16 cellular contexts compared by ENCODE assay signal in the genomic region with DNA sequence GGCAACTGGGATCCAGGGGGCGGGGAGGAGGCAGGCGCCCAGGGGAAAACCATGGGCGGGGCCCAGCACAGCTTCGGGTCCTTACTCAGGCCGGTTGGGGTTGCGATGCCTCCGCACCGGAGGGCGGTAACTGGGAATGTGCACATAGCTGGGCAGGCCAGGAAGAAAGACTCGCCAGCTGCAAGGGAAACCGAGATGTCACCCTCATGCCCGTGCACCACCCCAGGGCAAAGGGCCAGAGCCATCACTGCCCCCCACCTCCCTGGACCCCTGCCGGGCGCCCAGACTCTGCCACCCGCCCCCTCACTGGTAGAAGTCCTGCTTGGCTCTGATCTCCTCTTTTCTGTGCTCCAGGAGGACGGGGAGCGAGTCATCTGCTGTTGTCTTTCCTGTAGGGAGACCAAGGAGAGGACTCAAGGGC. TPM values are rescaled to one million over a fixed set of nuclear protein-coding genes. Genes with fewer than 3 reads are reported as not detected.
A peak's percentile ranks its signal among the peaks of the same experiment; 100 is the strongest.
DNase-seq lines count a peak whose midpoint lies in the region; ATAC-seq, FAIRE-seq and TF ChIP-seq lines count a peak whose summit lies in the region.
"Had no signal": no experiment of that assay in that cellular context is flagged by ENCODE, and none has a peak within 500 bp of the region (broad histone marks: within the 10 kb centered on the region; RNA-seq: fewer than 3 reads in every experiment).

No MANE protein-coding gene starts in this region.

- DNase-seq in activated T-cell treated with anti-CD3 and anti-CD28 coated beads, Interleukin-2, amount 50 U/mL, for 72 hours = no peak
- DNase-seq in activated T-cell treated with anti-CD3 and anti-CD28 coated beads, Interleukin-2, amount 50 U/mL, for 48 hours = no peak
- DNase-seq in NCI-H226 (peak; percentile 74), endodermal cell (peak; percentile 78), osteoblast (ENCODE audit: insufficient read length, low spot score, missing footprints) (peak; percentile 86), DMS153 treated with DMSO at 0.1 percent for 48 hours (lab: John Stamatoyannopoulos, UW; ENCODE audit: unreplicated experiment) (no peak), CD1c-positive myeloid dendritic cell (ENCODE audit: extremely low spot score) (no peak), GM19239 (ENCODE audit: insufficient read length, low spot score) (no peak)
- DNase-seq: activated gamma-delta T cell; brain microvascular endothelial cell; midbrain; NCI-H2081 treated with DMSO at 0.1 percent for 48 hours; stimulated activated CD4-positive, alpha-beta T cell treated with anti-CD3 and anti-CD28 coated beads, Interleukin-12 subunit alpha, Interleukin-12 subunit beta, amount 100 ng/mL, for 4 hours; T-helper 2 cell had no signal

- H3K4me2 ChIP-seq in osteoblast (ENCODE audit: insufficient read depth, low read length) = no peak overlapping the region

- H3K4me3 ChIP-seq in endodermal cell (ENCODE audit: low read length) (no peak overlapping the region), osteoblast (ENCODE audit: insufficient read depth, low read length) (no peak overlapping the region)

- 72 to 77% methylated on average over 3 to 17 of the region's 17 CpGs for WGBS in endodermal cell (ENCODE audit: insufficient coverage in 1 of 2, insufficient read length in 1 of 2), 2 experiments

- H3K36me3 ChIP-seq in endodermal cell (ENCODE audit: control insufficient read depth, insufficient read depth, low read length) = no peaks in the 10 kb centered on the region
- no peaks in the 10 kb centered on the region for H3K36me3 ChIP-seq in osteoblast (ENCODE audit: insufficient read depth, low read length)
- H3K36me3 ChIP-seq: brain microvascular endothelial cell had no signal

- H3K4me3 Mint-ChIP-seq in activated T-cell treated with anti-CD3 and anti-CD28 coated beads, Interleukin-2, amount 50 U/mL, for 72 hours = peak overlapping the region; percentile 95 to 96
- H3K4me3 Mint-ChIP-seq in endodermal cell = peak overlapping the region; percentile 67

- H3K9me3 Mint-ChIP-seq in activated T-cell treated with anti-CD3 and anti-CD28 coated beads, Interleukin-2, amount 50 U/mL, for 72 hours = no peaks in the 10 kb centered on the region
- H3K9me3 Mint-ChIP-seq in endodermal cell = peaks cover 2% of the 10 kb centered on the region

- no peaks in the 10 kb centered on the region for H4K20me1 ChIP-seq in osteoblast (ENCODE audit: insufficient read depth, low read length)

- H3K27me3 ChIP-seq in endodermal cell (ENCODE audit: control insufficient read depth, insufficient read depth, low read length, poor library complexity, severe bottlenecking) (peaks cover 73% of the 10 kb centered on the region), osteoblast (ENCODE audit: insufficient read depth, low read length) (peaks cover 47% of the 10 kb centered on the region)

- H3K27ac ChIP-seq in endodermal cell (ENCODE audit: low read depth, low read length) (no peak overlapping the region), osteoblast (ENCODE audit: low read depth, low read length) (no peak overlapping the region)
- H3K27ac ChIP-seq: brain microvascular endothelial cell, parathyroid adenoma had no signal

- no peak overlapping the region for H2AFZ ChIP-seq in osteoblast (ENCODE audit: low read length)

- ATAC-seq in activated T-cell treated with anti-CD3 and anti-CD28 coated beads, Interleukin-2, amount 50 U/mL, for 72 hours (replicated peaks in 1 of 2) = no peak

- H3K4me1 ChIP-seq in endodermal cell (ENCODE audit: control insufficient read depth, insufficient read depth, low read length) (no peaks in the 10 kb centered on the region), osteoblast (ENCODE audit: insufficient read depth, low read length) (peaks cover 2% of the 10 kb centered on the region)
- H3K4me1 ChIP-seq: parathyroid adenoma had no signal

- H3K36me3 Mint-ChIP-seq in activated T-cell treated with anti-CD3 and anti-CD28 coated beads, Interleukin-2, amount 50 U/mL, for 72 hours (ENCODE audit: insufficient read depth in 2 of 2) = peaks cover 0 to 7% of the 10 kb centered on the region in 2 donors
- H3K36me3 Mint-ChIP-seq in endodermal cell (ENCODE audit: low read depth) = no peaks in the 10 kb centered on the region

- no peaks in the 10 kb centered on the region for H3K9me3 ChIP-seq in endodermal cell (ENCODE audit: control insufficient read depth, low read length)
- no peaks in the 10 kb centered on the region for H3K9me3 ChIP-seq in osteoblast (ENCODE audit: low read depth, low read length)

- H3K27me3 Mint-ChIP-seq in activated T-cell treated with anti-CD3 and anti-CD28 coated beads, Interleukin-2, amount 50 U/mL, for 72 hours (ENCODE audit: low read depth) = no peaks in the 10 kb centered on the region
- H3K27me3 Mint-ChIP-seq in endodermal cell (ENCODE audit: insufficient read depth) = peaks cover 88% of the 10 kb centered on the region

- H3K27ac Mint-ChIP-seq in activated T-cell treated with anti-CD3 and anti-CD28 coated beads, Interleukin-2, amount 50 U/mL, for 72 hours = no peak overlapping the region
- H3K27ac Mint-ChIP-seq in endodermal cell = no peak overlapping the region

- H3K4me1 Mint-ChIP-seq in activated T-cell treated with anti-CD3 and anti-CD28 coated beads, Interleukin-2, amount 50 U/mL, for 72 hours (ENCODE audit: low read depth) = peaks cover 13% of the 10 kb centered on the region
- H3K4me1 Mint-ChIP-seq in endodermal cell = peaks cover 4% of the 10 kb centered on the region

- H3K9ac ChIP-seq in endodermal cell (ENCODE audit: extremely low read depth, low read length, poor library complexity, severe bottlenecking) = no peak overlapping the region
- H3K9ac ChIP-seq: parathyroid adenoma had no signal

- no peak for FAIRE-seq in GM19239 (lab: Jason Lieb, UNC)

- H3K79me2 ChIP-seq in osteoblast (ENCODE audit: insufficient read depth, low read length) = no peaks in the 10 kb centered on the region
- H3K79me2 ChIP-seq: parathyroid adenoma had no signal

- no peak for TF ChIP-seq CTCF in endodermal cell (conservative IDR thresholded peaks at IDR 0.05)
- no peak for TF ChIP-seq CTCF in osteoblast (IDR thresholded peaks at IDR 0.05; ENCODE audit: extremely low read depth, low read depth, low read length)

RNA-seq across cellular contexts. Expression of gene ALOX12B, which starts 6.7 kb away (rescaled TPM):
- total RNA-seq in activated T-cell treated with anti-CD3 and anti-CD28 coated beads, Interleukin-2, amount 50 U/mL, for 72 hours = 1 to 10 TPM; 1.3 to 4.1 TPM
- total RNA-seq in endodermal cell (1 to 10 TPM in 1 of 2 donors, under 1 TPM in 1; 0.95 to 1.2 TPM), osteoblast (not detected in 2 replicates)
- 0.68 TPM for polyA plus RNA-seq in endodermal cell (2013, experiment 1 of 2)
- polyA plus RNA-seq in endodermal cell (2013, experiment 2 of 2) = 0.46 TPM
- polyA plus RNA-seq: AG04450 had no signal

RNA-seq across cellular contexts. Expression of gene ALOXE3, which starts 37.5 kb away (rescaled TPM):
- not detected for total RNA-seq in activated T-cell treated with anti-CD3 and anti-CD28 coated beads, Interleukin-2, amount 50 U/mL, for 72 hours
- total RNA-seq in endodermal cell = under 1 TPM; 0.13 to 0.49 TPM
- polyA plus RNA-seq in endodermal cell (2013, experiment 1 of 2) = not detected
- not detected for polyA plus RNA-seq in endodermal cell (2013, experiment 2 of 2)
- not detected in 2 replicates for total RNA-seq in osteoblast

RNA-seq across cellular contexts. Expression of gene ALOX15B, which starts 42.0 kb away (rescaled TPM):
- total RNA-seq in activated T-cell treated with anti-CD3 and anti-CD28 coated beads, Interleukin-2, amount 50 U/mL, for 72 hours = under 1 TPM; 0.14 TPM
- total RNA-seq in endodermal cell (not detected), osteoblast (under 0.01 TPM in 2 replicates)
- not detected for polyA plus RNA-seq in endodermal cell (2013, experiment 1 of 2)
- polyA plus RNA-seq in endodermal cell (2013, experiment 2 of 2) = not detected
- polyA plus RNA-seq: AG04450 had no signal

RNA-seq across cellular contexts. Expression of gene HES7, which starts 43.1 kb away (rescaled TPM):
- 1 to 10 TPM; 1.5 to 4.3 TPM for total RNA-seq in activated T-cell treated with anti-CD3 and anti-CD28 coated beads, Interleukin-2, amount 50 U/mL, for 72 hours
- 1 to 10 TPM in 1 of 2 donors, under 1 TPM in 1; 0.40 to 2.2 TPM for total RNA-seq in endodermal cell
- polyA plus RNA-seq in endodermal cell (2013, experiment 1 of 2) = 0.89 TPM
- polyA plus RNA-seq in endodermal cell (2013, experiment 2 of 2) = 0.87 TPM
- total RNA-seq in osteoblast = not detected in 2 replicates
- polyA plus RNA-seq: AG04450 had no signal

Comparison
In these comparisons a context has a peak if more than half of its experiments do, and no peak if none do; other contexts are left out.
1. DNase-seq: peak in NCI-H226 (single experiment), endodermal cell (single experiment) and osteoblast (single experiment); none in activated T-cell treated with anti-CD3 and anti-CD28 coated beads, Interleukin-2, amount 50 U/mL, for 72 hours (0 of 2), activated T-cell treated with anti-CD3 and anti-CD28 coated beads, Interleukin-2, amount 50 U/mL, for 48 hours (0 of 2), DMS153 treated with DMSO at 0.1 percent for 48 hours (single experiment), CD1c-positive myeloid dendritic cell (single experiment) and GM19239 (single experiment).